8 cellular contexts compared by ENCODE assay signal in genomic region chr18:50268022-50268747, GRCh38. TPM values are rescaled to one million over a fixed set of nuclear protein-coding genes. Genes with fewer than 3 reads are reported as not detected.
DNase-seq lines count a peak whose midpoint lies in the region; ATAC-seq and TF ChIP-seq lines count a peak whose summit lies in the region.

No MANE protein-coding gene starts in this region.

- peaks cover 25 to 39% of the 10 kb centered on the region in 2 donors for H3K36me3 Mint-ChIP-seq in CD4-positive, alpha-beta memory T cell
- H3K36me3 Mint-ChIP-seq in activated CD8-positive, alpha-beta T cell treated with anti-CD3 and anti-CD28 coated beads, Interleukin-2, amount 10 ng/mL, durations not matched to agents 7 days and 5 days (ENCODE audit: low read depth): peaks cover 44% of the 10 kb centered on the region
- peaks cover 21% of the 10 kb centered on the region for H3K36me3 Mint-ChIP-seq in endothelial cell (ENCODE audit: low read depth, unreplicated experiment)

- H3K27ac ChIP-seq in CD4-positive, alpha-beta memory T cell (ENCODE audit: low read depth, low read length): peak overlapping the region; percentile 46

- intact Hi-C loops in CD4-positive, alpha-beta memory T cell (cut with micrococcal nuclease): loop anchor here (1.0 to 5.0 kb wide), 5 partner anchors 30 to 1593 kb away; partner anchors contain the start of gene C18orf32
- intact Hi-C loops in mucosa of descending colon (cut with DNase I, micrococcal nuclease): loop anchor here in 1 of 2 donors (5.0 kb wide), 1 partner anchor 39 kb away; no protein-coding TSS in a partner anchor

- TF ChIP-seq CTCF in endothelial cell (IDR thresholded peaks at IDR 0.05; ENCODE audit: unreplicated experiment): peak; percentile 84
- peak; percentile 51 for TF ChIP-seq CTCF in mucosa of descending colon (IDR thresholded peaks at IDR 0.05)

- H3K9me3 ChIP-seq in CD4-positive, alpha-beta memory T cell (ENCODE audit: control insufficient read depth in 1 of 2, low read length in 2 of 2): no peaks in the 10 kb centered on the region
- H3K9me3 ChIP-seq in mucosa of descending colon: no peaks in the 10 kb centered on the region

- H3K4me3 Mint-ChIP-seq in CD4-positive, alpha-beta memory T cell: peak overlapping the region; percentile 78 to 91 (median 84)
- H3K4me3 Mint-ChIP-seq in activated CD8-positive, alpha-beta T cell treated with anti-CD3 and anti-CD28 coated beads, Interleukin-2, amount 10 ng/mL, durations not matched to agents 7 days and 5 days: peak overlapping the region; percentile 64
- H3K4me3 Mint-ChIP-seq in endothelial cell (ENCODE audit: unreplicated experiment): peak overlapping the region; percentile 84

- no peaks in the 10 kb centered on the region for H3K9me3 Mint-ChIP-seq in CD4-positive, alpha-beta memory T cell
- no peaks in the 10 kb centered on the region for H3K9me3 Mint-ChIP-seq in activated CD8-positive, alpha-beta T cell treated with anti-CD3 and anti-CD28 coated beads, Interleukin-2, amount 10 ng/mL, durations not matched to agents 7 days and 5 days (ENCODE audit: insufficient read depth)
- no peaks in the 10 kb centered on the region for H3K9me3 Mint-ChIP-seq in endothelial cell (ENCODE audit: unreplicated experiment)

- peaks cover 15% of the 10 kb centered on the region for H3K4me1 ChIP-seq in CD4-positive, alpha-beta memory T cell (ENCODE audit: insufficient read depth, low read length)
- H3K4me1 ChIP-seq in mucosa of descending colon (ENCODE audit: low read depth): no peaks in the 10 kb centered on the region

- no peaks in the 10 kb centered on the region for H3K27me3 Mint-ChIP-seq in CD4-positive, alpha-beta memory T cell
- no peaks in the 10 kb centered on the region for H3K27me3 Mint-ChIP-seq in activated CD8-positive, alpha-beta T cell treated with anti-CD3 and anti-CD28 coated beads, Interleukin-2, amount 10 ng/mL, durations not matched to agents 7 days and 5 days (ENCODE audit: low read depth)
- H3K27me3 Mint-ChIP-seq in endothelial cell (ENCODE audit: unreplicated experiment): peaks cover 10% of the 10 kb centered on the region

- H3K36me3 ChIP-seq in CD4-positive, alpha-beta memory T cell (ENCODE audit: insufficient read depth, low read length): peaks cover 28% of the 10 kb centered on the region
- peaks cover 9% of the 10 kb centered on the region for H3K36me3 ChIP-seq in mucosa of descending colon (ENCODE audit: low read depth)

- H3K4me1 Mint-ChIP-seq in CD4-positive, alpha-beta memory T cell: peaks cover 11 to 23% (median 18%) of the 10 kb centered on the region in 4 donors
- H3K4me1 Mint-ChIP-seq in activated CD8-positive, alpha-beta T cell treated with anti-CD3 and anti-CD28 coated beads, Interleukin-2, amount 10 ng/mL, durations not matched to agents 7 days and 5 days (ENCODE audit: low read depth): peaks cover 34% of the 10 kb centered on the region
- peaks cover 11% of the 10 kb centered on the region for H3K4me1 Mint-ChIP-seq in endothelial cell (ENCODE audit: unreplicated experiment)

- CTCF ChIA-PET in CD4-positive, alpha-beta memory T cell (lab: Charles Lee; ENCODE audit: partially characterized antibody): interaction anchor here (0.6 to 4.5 kb wide), 12 partner anchors 10 to 784 kb away, joined by 3 to 42 read pairs (median 4); partner anchors contain the start of genes MBD1 and SKA1
- CTCF ChIA-PET in activated CD8-positive, alpha-beta T cell treated with anti-CD3 and anti-CD28 coated beads, Interleukin-2, amount 10 ng/mL, durations not matched to agents 7 days and 5 days (lab: Charles Lee): interaction anchor here (0.6 to 4.8 kb wide), 21 partner anchors 10 to 808 kb away, joined by 3 to 60 read pairs (median 4); partner anchors contain the start of genes DYM, MBD1 and SKA1

- POLR2A ChIA-PET in CD4-positive, alpha-beta memory T cell (lab: Charles Lee; ENCODE audit: partially characterized antibody): interaction anchor here (0.9 to 8.2 kb wide), 4 partner anchors 11 to 89 kb away, joined by 3 to 68 read pairs (median 3); partner anchors contain the start of gene MBD1
- POLR2A ChIA-PET in activated CD8-positive, alpha-beta T cell treated with anti-CD3 and anti-CD28 coated beads, Interleukin-2, amount 10 ng/mL, durations not matched to agents 7 days and 5 days (lab: Charles Lee): interaction anchor here (2.0 kb wide), 1 partner anchor 13 kb away, joined by 5 read pairs; the partner anchor contains the start of gene MBD1

- H3K4me3 ChIP-seq in CD4-positive, alpha-beta memory T cell (ENCODE audit: low read length in 2 of 2): peak overlapping the region in 1 of 2 donors; percentile 55
- H3K4me3 ChIP-seq in mucosa of descending colon: no peak overlapping the region

- peak overlapping the region; percentile 26 to 90 (median 79) for H3K27ac Mint-ChIP-seq in CD4-positive, alpha-beta memory T cell
- H3K27ac Mint-ChIP-seq in activated CD8-positive, alpha-beta T cell treated with anti-CD3 and anti-CD28 coated beads, Interleukin-2, amount 10 ng/mL, durations not matched to agents 7 days and 5 days: no peak overlapping the region
- H3K27ac Mint-ChIP-seq in endothelial cell (ENCODE audit: unreplicated experiment): no peak overlapping the region

- peak; percentile 65 to 70 (median 68) for DNase-seq in CD4-positive, alpha-beta memory T cell
- DNase-seq in activated CD8-positive, alpha-beta T cell treated with anti-CD3 and anti-CD28 coated beads, Interleukin-2, amount 10 ng/mL, durations not matched to agents 7 days and 5 days: peak; percentile 83
- peak; percentile 94 for DNase-seq in endothelial cell (ENCODE audit: low spot score)
- DNase-seq in mucosa of descending colon: peak; percentile 88 to 92 (median 88)
- DNase-seq in stimulated activated CD8-positive, alpha-beta memory T cell treated with anti-CD3 and anti-CD28 coated beads, Interleukin-4, amount 100 ng/mL, for 4 hours (ENCODE audit: low read depth in 2 of 2, low spot score in 1 of 2): peak; percentile 56
- no peak for DNase-seq in RPMI8226

- ATAC-seq in GM19438 (IDR thresholded peaks at IDR 0.05; ENCODE audit: low read depth, unreplicated experiment): peak; percentile 80
- peak; percentile 70 for ATAC-seq in HG03558 (IDR thresholded peaks at IDR 0.05; ENCODE audit: extremely low read depth, unreplicated experiment)
- peak; percentile 79 for ATAC-seq in activated CD8-positive, alpha-beta T cell treated with anti-CD3 and anti-CD28 coated beads, Interleukin-2, amount 10 ng/mL, durations not matched to agents 7 days and 5 days
- peak; percentile 84 for ATAC-seq in mucosa of descending colon

- H3K27me3 ChIP-seq in CD4-positive, alpha-beta memory T cell (ENCODE audit: insufficient read depth, low read length): no peaks in the 10 kb centered on the region

RNA-seq across cellular contexts. Expression of gene CFAP53, which starts 1.9 kb away (rescaled TPM):
- 1 to 10 TPM; 1.4 to 1.6 TPM for total RNA-seq in CD4-positive, alpha-beta memory T cell
- under 1 TPM; 0.10 to 0.13 TPM for polyA plus RNA-seq in CD4-positive, alpha-beta memory T cell
- total RNA-seq in activated CD8-positive, alpha-beta T cell treated with anti-CD3 and anti-CD28 coated beads, Interleukin-2, amount 10 ng/mL, durations not matched to agents 7 days and 5 days: under 1 TPM; 0.21 to 0.29 TPM
- total RNA-seq in endothelial cell (ENCODE audit: unreplicated experiment) (0.56 TPM), mucosa of descending colon (under 1 TPM in 2 of 3 donors, not detected in 1; 0.27 to 0.47 TPM)

RNA-seq across cellular contexts. Expression of gene MBD1, which starts 13.1 kb away (rescaled TPM):
- total RNA-seq in CD4-positive, alpha-beta memory T cell: 100 to 1,000 TPM; 135 to 144 TPM
- 10 to 100 TPM; 24.5 to 39.2 TPM for polyA plus RNA-seq in CD4-positive, alpha-beta memory T cell
- total RNA-seq in activated CD8-positive, alpha-beta T cell treated with anti-CD3 and anti-CD28 coated beads, Interleukin-2, amount 10 ng/mL, durations not matched to agents 7 days and 5 days: 100 to 1,000 TPM in 1 of 2 experiments, 10 to 100 TPM in 1; 97.3 to 101 TPM
- total RNA-seq in endothelial cell (ENCODE audit: unreplicated experiment) (65.1 TPM), mucosa of descending colon (10 to 100 TPM; 71.4 to 90.2 (median 75.1) TPM)

RNA-seq across cellular contexts. Expression of gene CXXC1, which starts 19.3 kb away (rescaled TPM):
- total RNA-seq in CD4-positive, alpha-beta memory T cell: 100 to 1,000 TPM; 165 to 191 TPM
- 10 to 100 TPM; 38.1 to 80.8 TPM for polyA plus RNA-seq in CD4-positive, alpha-beta memory T cell
- total RNA-seq in activated CD8-positive, alpha-beta T cell treated with anti-CD3 and anti-CD28 coated beads, Interleukin-2, amount 10 ng/mL, durations not matched to agents 7 days and 5 days: 100 to 1,000 TPM; 136 to 158 TPM
- total RNA-seq in endothelial cell (ENCODE audit: unreplicated experiment) (71.7 TPM), mucosa of descending colon (10 to 100 TPM; 80.9 to 88.8 (median 83.7) TPM)

Comparison
In these comparisons a context has a peak if more than half of its experiments do, and no peak if none do; other contexts are left out.
1. H3K27ac Mint-ChIP-seq: peak in CD4-positive, alpha-beta memory T cell (7 of 7); none in activated CD8-positive, alpha-beta T cell treated with anti-CD3 and anti-CD28 coated beads, Interleukin-2, amount 10 ng/mL, durations not matched to agents 7 days and 5 days (single experiment) and endothelial cell (single experiment).
2. Peak in every context shown above with its lines, with median percentiles within 50 percentile points of each other: H3K4me3 Mint-ChIP-seq and ATAC-seq.